ENCODE assay signal across 8 cellular contexts in genomic region chr9:97696823-97697601, GRCh38. TPM values are rescaled to one million over a fixed set of nuclear protein-coding genes. Genes with fewer than 3 reads are reported as not detected.
DNase-seq lines count a peak whose midpoint lies in the region; ATAC-seq and FAIRE-seq lines count a peak whose summit lies in the region.

TSS of gene XPA (minus strand) at chr9:97697340. CDS start at chr9:97697292, 48 bp downstream.

- no peaks in the 10 kb centered on the region for H3K4me1 ChIP-seq in right cardiac atrium (ENCODE audit: control insufficient read depth, insufficient read depth, low read length)

- DNase-seq in NCI-H1694 treated with DMSO at 0.1 percent for 48 hours (lab: John Stamatoyannopoulos, UW) (peak; percentile 84), T-helper 2 cell (peak; percentile 93 to 97 (median 96)), right cardiac atrium (peak; percentile 99), pulmonary artery endothelial cell (ENCODE audit: low read depth, low spot score) (peak; percentile 60), urothelium cell line (ENCODE audit: low spot score) (peak; percentile 98)

- no peaks in the 10 kb centered on the region for H3K27me3 ChIP-seq in right cardiac atrium (ENCODE audit: control insufficient read depth, insufficient read depth)

- peak within 1 kb of the TSS; percentile 68 for H3K4me3 ChIP-seq in right cardiac atrium (ENCODE audit: low read length)

- WGBS in right cardiac atrium: under 1% methylated on average over 80 of the region's 80 CpGs

- H3K9me3 ChIP-seq in right cardiac atrium (ENCODE audit: control insufficient read depth, low read length): no peaks in the 10 kb centered on the region

- ATAC-seq in GM18499 (IDR thresholded peaks at IDR 0.05; ENCODE audit: insufficient read depth, unreplicated experiment) (peak; percentile 75), HG02885 (IDR thresholded peaks at IDR 0.05; ENCODE audit: poor library complexity, unreplicated experiment) (peak; percentile 87), right cardiac atrium (peak; percentile 99)

- intact Hi-C loops in right cardiac atrium (cut with DNase I): no loop called here

- FAIRE-seq in urothelium cell line (lab: Jason Lieb, UNC): no peak

- H3K27ac ChIP-seq in angular gyrus (ENCODE audit: low read depth, low read length) (peak within 1 kb of the TSS; percentile 90), right cardiac atrium (ENCODE audit: low read length) (peak within 1 kb of the TSS; percentile 91)

RNA-seq across cellular contexts. Expression of gene XPA, which starts in this region (rescaled TPM):
- total RNA-seq in right cardiac atrium: 10 to 100 TPM in 2 of 4 donors, 1 to 10 TPM in 2; 7.1 to 10.7 (median 10.3) TPM
- polyA plus RNA-seq in right cardiac atrium: 9.8 TPM
- 10.2 and 13.1 TPM in 2 replicates for total RNA-seq in pulmonary artery endothelial cell

Comparison
In these comparisons a context has a peak if more than half of its experiments do, and no peak if none do; other contexts are left out.
1. Peak in every context shown above with its lines: DNase-seq, ATAC-seq, H3K4me3 ChIP-seq and H3K27ac ChIP-seq.